In genomic region chr5:142248853-142249462, GRCh38 we compare ENCODE assay signal across 2 cellular contexts.
TF ChIP-seq lines count a peak whose summit lies in the region.

No MANE protein-coding gene starts in this region.

TF ChIP-seq in K562, 482 proteins besides CTCF, POLR2A, EP300 and RAD21 (continued from another document and continues in another):
- TF ChIP-seq, protein P1, sequence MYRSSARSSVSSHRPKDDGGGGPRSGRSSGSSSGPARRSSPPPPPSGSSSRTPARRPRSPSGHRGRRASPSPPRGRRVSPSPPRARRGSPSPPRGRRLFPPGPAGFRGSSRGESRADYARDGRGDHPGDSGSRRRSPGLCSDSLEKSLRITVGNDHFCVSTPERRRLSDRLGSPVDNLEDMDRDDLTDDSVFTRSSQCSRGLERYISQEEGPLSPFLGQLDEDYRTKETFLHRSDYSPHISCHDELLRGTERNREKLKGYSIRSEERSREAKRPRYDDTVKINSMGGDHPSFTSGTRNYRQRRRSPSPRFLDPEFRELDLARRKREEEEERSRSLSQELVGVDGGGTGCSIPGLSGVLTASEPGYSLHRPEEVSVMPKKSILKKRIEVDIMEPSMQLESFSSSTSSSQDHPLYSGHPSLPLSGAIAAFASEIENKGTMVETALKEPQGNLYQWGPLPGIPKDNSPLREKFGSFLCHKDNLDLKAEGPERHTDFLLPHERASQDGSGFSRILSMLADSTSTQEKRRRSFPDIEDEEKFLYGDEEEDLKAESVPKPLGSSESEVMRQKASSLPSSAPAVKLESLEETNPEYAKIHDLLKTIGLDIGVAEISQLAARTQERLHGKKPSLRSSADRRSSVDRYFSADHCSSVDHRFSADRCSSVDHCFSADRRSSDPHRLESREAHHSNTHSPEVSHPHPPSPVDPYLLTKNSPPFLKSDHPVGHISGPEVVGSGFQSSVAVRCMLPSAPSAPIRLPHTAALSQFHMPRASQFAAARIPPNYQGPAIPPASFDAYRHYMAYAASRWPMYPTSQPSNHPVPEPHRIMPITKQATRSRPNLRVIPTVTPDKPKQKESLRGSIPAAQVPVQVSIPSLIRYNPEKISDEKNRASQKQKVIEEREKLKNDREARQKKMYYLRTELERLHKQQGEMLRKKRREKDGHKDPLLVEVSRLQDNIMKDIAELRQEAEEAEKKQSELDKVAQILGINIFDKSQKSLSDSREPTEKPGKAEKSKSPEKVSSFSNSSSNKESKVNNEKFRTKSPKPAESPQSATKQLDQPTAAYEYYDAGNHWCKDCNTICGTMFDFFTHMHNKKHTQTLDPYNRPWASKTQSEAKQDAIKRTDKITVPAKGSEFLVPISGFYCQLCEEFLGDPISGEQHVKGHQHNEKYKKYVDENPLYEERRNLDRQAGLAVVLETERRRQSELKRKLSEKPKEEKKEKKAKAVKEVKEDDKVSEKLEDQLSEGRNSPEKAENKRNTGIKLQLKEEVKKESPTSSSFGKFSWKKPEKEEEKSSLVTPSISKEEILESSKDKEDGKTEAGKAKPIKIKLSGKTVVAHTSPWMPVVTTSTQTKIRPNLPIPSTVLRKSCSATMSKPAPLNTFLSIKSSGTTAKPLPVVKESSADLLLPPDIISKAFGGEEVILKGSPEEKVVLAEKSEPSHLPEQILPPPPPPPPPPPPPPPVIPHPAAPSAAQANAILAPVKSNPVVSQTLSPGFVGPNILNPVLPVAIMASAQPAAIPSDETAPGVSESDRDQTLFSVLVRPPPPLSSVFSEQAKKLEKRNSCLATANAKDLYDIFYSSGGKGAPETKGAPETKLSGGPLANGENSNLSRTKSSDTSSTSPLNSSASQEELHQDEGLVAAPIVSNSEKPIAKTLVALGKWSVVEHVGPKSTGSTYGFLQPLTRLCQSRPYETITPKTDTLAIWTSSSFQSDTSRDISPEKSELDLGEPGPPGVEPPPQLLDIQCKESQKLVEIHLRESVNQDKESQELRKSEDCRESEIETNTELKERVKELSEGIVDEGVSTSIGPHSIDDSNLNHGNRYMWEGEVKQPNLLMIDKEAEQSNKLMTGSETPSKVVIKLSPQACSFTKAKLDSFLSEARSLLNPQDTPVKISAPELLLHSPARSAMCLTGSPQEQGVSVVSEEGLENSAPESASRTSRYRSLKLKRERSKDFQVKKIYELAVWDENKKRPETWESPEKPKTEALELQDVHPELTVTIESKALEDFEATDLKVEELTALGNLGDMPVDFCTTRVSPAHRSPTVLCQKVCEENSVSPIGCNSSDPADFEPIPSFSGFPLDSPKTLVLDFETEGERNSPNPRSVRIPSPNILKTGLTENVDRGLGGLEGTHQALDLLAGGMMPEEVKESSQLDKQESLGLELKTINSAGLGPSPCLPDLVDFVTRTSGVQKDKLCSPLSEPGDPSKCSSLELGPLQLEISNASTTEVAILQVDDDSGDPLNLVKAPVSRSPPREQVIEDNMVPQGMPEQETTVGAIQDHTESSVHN (IDR thresholded peaks at IDR 0.05; ENCODE audit: borderline replicate concordance in 1 of 2, low read depth in 1 of 2): no peak
- TF ChIP-seq MAFG (tag; conservative IDR thresholded peaks at IDR 0.05) (no peak), ZNF75A (CRISPR knock-in tag; IDR thresholded peaks at IDR 0.05) (no peak), CLOCK (CRISPR knock-in tag; IDR thresholded peaks at IDR 0.05; ENCODE audit: borderline replicate concordance) (no peak), ZNF12 (CRISPR knock-in tag; IDR thresholded peaks at IDR 0.05) (no peak), RFX1 (IDR thresholded peaks at IDR 0.05) (no peak), ZNF174 (CRISPR knock-in tag; IDR thresholded peaks at IDR 0.05) (no peak)
- TF ChIP-seq, protein P2, sequence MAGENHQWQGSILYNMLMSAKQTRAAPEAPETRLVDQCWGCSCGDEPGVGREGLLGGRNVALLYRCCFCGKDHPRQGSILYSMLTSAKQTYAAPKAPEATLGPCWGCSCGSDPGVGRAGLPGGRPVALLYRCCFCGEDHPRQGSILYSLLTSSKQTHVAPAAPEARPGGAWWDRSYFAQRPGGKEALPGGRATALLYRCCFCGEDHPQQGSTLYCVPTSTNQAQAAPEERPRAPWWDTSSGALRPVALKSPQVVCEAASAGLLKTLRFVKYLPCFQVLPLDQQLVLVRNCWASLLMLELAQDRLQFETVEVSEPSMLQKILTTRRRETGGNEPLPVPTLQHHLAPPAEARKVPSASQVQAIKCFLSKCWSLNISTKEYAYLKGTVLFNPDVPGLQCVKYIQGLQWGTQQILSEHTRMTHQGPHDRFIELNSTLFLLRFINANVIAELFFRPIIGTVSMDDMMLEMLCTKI (IDR thresholded peaks at IDR 0.05; ENCODE audit: partially characterized antibody): no peak
- TF ChIP-seq, protein P3, sequence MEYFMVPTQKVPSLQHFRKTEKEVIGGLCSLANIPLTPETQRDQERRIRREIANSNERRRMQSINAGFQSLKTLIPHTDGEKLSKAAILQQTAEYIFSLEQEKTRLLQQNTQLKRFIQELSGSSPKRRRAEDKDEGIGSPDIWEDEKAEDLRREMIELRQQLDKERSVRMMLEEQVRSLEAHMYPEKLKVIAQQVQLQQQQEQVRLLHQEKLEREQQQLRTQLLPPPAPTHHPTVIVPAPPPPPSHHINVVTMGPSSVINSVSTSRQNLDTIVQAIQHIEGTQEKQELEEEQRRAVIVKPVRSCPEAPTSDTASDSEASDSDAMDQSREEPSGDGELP (CRISPR knock-in tag; IDR thresholded peaks at IDR 0.05; ENCODE audit: borderline replicate concordance): 0 out of 2 replicates have a peak, but pooled peaks have one; percentile 20

TF ChIP-seq in HepG2, 621 proteins besides CTCF, POLR2A, EP300 and RAD21 (continued from another document):
- TF ChIP-seq ZNF687 (CRISPR knock-in tag; IDR thresholded peaks at IDR 0.05): peak; percentile 56; the same call in 1 of the 2 replicates
- no peak for TF ChIP-seq ATF5 (CRISPR knock-in tag; IDR thresholded peaks at IDR 0.05; ENCODE audit: low read depth)
- TF ChIP-seq TBP (CRISPR knock-in tag; IDR thresholded peaks at IDR 0.05): no peak
- no peak for TF ChIP-seq XRCC5 (optimal IDR thresholded peaks at IDR 0.05; ENCODE audit: low read length)
- TF ChIP-seq HIVEP1 (CRISPR knock-in tag; IDR thresholded peaks at IDR 0.05): 0 out of 2 replicates have a peak, but pooled peaks have one; percentile 24
- TF ChIP-seq ZNF484 (CRISPR knock-in tag; IDR thresholded peaks at IDR 0.05; ENCODE audit: borderline replicate concordance, low read depth): no peak
- no peak for TF ChIP-seq ZNF598 (CRISPR knock-in tag; IDR thresholded peaks at IDR 0.05; ENCODE audit: borderline replicate concordance)
- TF ChIP-seq NFIB (CRISPR knock-in tag; IDR thresholded peaks at IDR 0.05; ENCODE audit: borderline replicate concordance): no peak
TF ChIP-seq in HepG2: peak in this region for 2.
